Comparison of ENCODE assay signal across 20 cellular contexts in genomic region chr3:107220538-107220937, GRCh38.
DNase-seq lines count a peak whose midpoint lies in the region; ATAC-seq and TF ChIP-seq lines count a peak whose summit lies in the region.
"Had no signal": no experiment of that assay in that cellular context is flagged by ENCODE, and none has a peak within 500 bp of the region (broad histone marks: within the 10 kb centered on the region; RNA-seq: fewer than 3 reads in every experiment).

No MANE protein-coding gene starts in this region.

- H3K4me1 ChIP-seq in SJCRH30: peaks cover 47% of the 10 kb centered on the region
- H3K4me1 ChIP-seq: BLaER1 treated with 17β-estradiol and CSF1 and Interleukin-3, amounts not matched to agents 10 nM and 100 nM had no signal

- no peaks in the 10 kb centered on the region for H3K9me3 ChIP-seq in SJCRH30 (replicated peaks)
- H3K9me3 ChIP-seq: A549; BLaER1 treated with 17β-estradiol and CSF1 and Interleukin-3, amounts not matched to agents 10 nM and 100 nM had no signal

- H3K36me3 ChIP-seq in SJCRH30: no peaks in the 10 kb centered on the region
- H3K36me3 ChIP-seq: BLaER1 treated with 17β-estradiol and CSF1 and Interleukin-3, amounts not matched to agents 10 nM and 100 nM had no signal

- H3K36me3 Mint-ChIP-seq in osteocyte (ENCODE audit: unreplicated experiment): no peaks in the 10 kb centered on the region
- H3K36me3 Mint-ChIP-seq: CD8-positive, alpha-beta T cell had no signal

- H3K4me3 ChIP-seq in SJCRH30: no peak overlapping the region
- H3K4me3 ChIP-seq: A549; BLaER1 treated with 17β-estradiol and CSF1 and Interleukin-3, amounts not matched to agents 10 nM and 100 nM; K562 had no signal

- peaks cover 5% of the 10 kb centered on the region for H3K9me3 Mint-ChIP-seq in osteocyte (ENCODE audit: unreplicated experiment)
- H3K9me3 Mint-ChIP-seq: CD8-positive, alpha-beta T cell had no signal

- H3K27ac Mint-ChIP-seq in osteocyte (ENCODE audit: unreplicated experiment): peak overlapping the region; percentile 89
- H3K27ac Mint-ChIP-seq: CD8-positive, alpha-beta T cell had no signal

- TF ChIP-seq CTCF in osteocyte (IDR thresholded peaks at IDR 0.05): no peak

- no peak overlapping the region for H3K27ac ChIP-seq in SJCRH30
- H3K27ac ChIP-seq: A549; BLaER1 treated with 17β-estradiol and CSF1 and Interleukin-3, amounts not matched to agents 10 nM and 100 nM had no signal

- H3K27me3 ChIP-seq in SJCRH30: no peaks in the 10 kb centered on the region
- H3K27me3 ChIP-seq: BLaER1 treated with 17β-estradiol and CSF1 and Interleukin-3, amounts not matched to agents 10 nM and 100 nM had no signal

- peaks cover 68% of the 10 kb centered on the region for H3K4me1 Mint-ChIP-seq in osteocyte (ENCODE audit: unreplicated experiment)

- no peaks in the 10 kb centered on the region for H3K27me3 Mint-ChIP-seq in osteocyte (ENCODE audit: unreplicated experiment)

- ATAC-seq in GM18498 (IDR thresholded peaks at IDR 0.05; ENCODE audit: unreplicated experiment): no peak
- ATAC-seq: A549; CD8-positive, alpha-beta T cell; K562 had no signal

- DNase-seq in EL: peak; percentile 44
- peak; percentile 13 to 20 for DNase-seq in SJCRH30
- peak; percentile 52 for DNase-seq in fibroblast of peridontal ligament (ENCODE audit: extremely low read depth)
- DNase-seq in osteocyte (ENCODE audit: extremely low spot score, unreplicated experiment): no peak
- no peak for DNase-seq in NK-92 treated with Interleukin-12 subunit alpha and Interleukin-12 subunit beta, amount 100 ng/mL, for 24 hours (lab: John Stamatoyannopoulos, UW)
- no peak for DNase-seq in mesenteric fat pad (ENCODE audit: low spot score)
- DNase-seq: Calu3; CD8-positive, alpha-beta T cell; MV-4-11; NCI-H1417; NCI-H187; NCI-H2227 treated with DMSO at 0.1 percent for 48 hours; NCI-H510A treated with DMSO at 0.1 percent for 48 hours; NCI-H774; OCI-M1; SIG-M5 had no signal

- no peak overlapping the region for H3K4me3 Mint-ChIP-seq in osteocyte (ENCODE audit: unreplicated experiment)
- H3K4me3 Mint-ChIP-seq: CD8-positive, alpha-beta T cell had no signal

Comparison
In these comparisons a context has a peak if more than half of its experiments do, and no peak if none do; other contexts are left out.
1. DNase-seq: peak in EL (single experiment), SJCRH30 (2 of 2) and fibroblast of peridontal ligament (single experiment); none in osteocyte (single experiment), NK-92 treated with Interleukin-12 subunit alpha and Interleukin-12 subunit beta, amount 100 ng/mL, for 24 hours (single experiment) and mesenteric fat pad (single experiment).